Comparison of ENCODE assay signal across 8 cellular contexts in the genomic region with DNA sequence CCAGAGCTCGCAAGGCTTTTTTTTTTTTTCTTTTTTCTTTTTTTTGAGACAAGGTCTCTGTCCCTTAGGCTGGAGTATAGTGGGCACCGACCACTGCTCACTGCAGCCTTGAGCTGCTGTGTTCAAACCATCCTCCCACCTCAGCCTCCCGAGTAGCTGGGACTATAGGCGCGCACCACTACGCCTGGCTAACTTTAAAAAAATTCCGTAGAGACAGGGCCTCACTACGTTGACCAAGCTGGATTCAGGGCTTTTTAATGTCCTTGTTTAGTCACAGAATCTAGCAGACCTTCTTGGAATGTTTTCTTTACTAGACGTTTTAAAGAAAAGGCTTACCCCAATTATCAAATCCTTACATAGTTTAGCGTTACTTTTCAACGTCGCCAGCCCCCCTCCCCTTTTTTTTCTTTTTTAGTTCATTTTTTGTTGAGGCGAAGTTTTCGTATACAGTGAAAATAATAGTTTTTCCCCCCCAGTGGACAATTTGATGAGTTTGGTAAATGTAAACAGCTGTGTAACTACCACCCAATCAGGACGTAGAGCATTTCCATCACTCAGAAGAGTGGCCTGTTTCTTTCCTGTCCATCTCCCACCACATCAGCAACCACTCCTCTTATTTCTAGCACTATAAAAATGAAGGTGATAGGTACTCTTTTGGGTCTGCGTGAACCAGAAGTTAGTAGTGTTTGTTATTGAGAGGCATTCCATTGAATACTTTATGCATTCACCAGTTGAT. TPM values are rescaled to one million over a fixed set of nuclear protein-coding genes. Genes with fewer than 3 reads are reported as not detected.
DNase-seq lines count a peak whose midpoint lies in the region; ATAC-seq, FAIRE-seq and TF ChIP-seq lines count a peak whose summit lies in the region.

No MANE protein-coding gene starts in this region.

- no peak for ATAC-seq in CD4-positive, CD25-positive, alpha-beta regulatory T cell (ENCODE audit: low read depth in 2 of 2)
- no peak for ATAC-seq in activated CD8-positive, alpha-beta T cell treated with anti-CD3 and anti-CD28 coated beads, Interleukin-2, amount 10 ng/mL, durations not matched to agents 7 days and 5 days
- no peak for ATAC-seq in HG02981 (IDR thresholded peaks at IDR 0.05; ENCODE audit: unreplicated experiment)
- ATAC-seq in HG02970 (IDR thresholded peaks at IDR 0.05; ENCODE audit: low FRiP score, unreplicated experiment), result no peak

- no peaks in the 10 kb centered on the region for H3K36me3 ChIP-seq in CD4-positive, CD25-positive, alpha-beta regulatory T cell (ENCODE audit: control insufficient read depth, insufficient read depth, low read length)
- no peaks in the 10 kb centered on the region for H3K36me3 ChIP-seq in kidney (ENCODE audit: control insufficient read depth in 1 of 2, insufficient read depth in 2 of 2, low read length in 2 of 2)
- no peaks in the 10 kb centered on the region for H3K36me3 ChIP-seq in tibial artery

- CTCF ChIA-PET in HEK293T (lab: Yijun Ruan, JAX), result interaction anchor here (0.6 to 0.7 kb wide), 2 partner anchors 21 to 872 kb away, joined by 3 read pairs; no protein-coding TSS in a partner anchor
- CTCF ChIA-PET in activated CD8-positive, alpha-beta T cell treated with anti-CD3 and anti-CD28 coated beads, Interleukin-2, amount 10 ng/mL, durations not matched to agents 7 days and 5 days (lab: Charles Lee), result interaction anchor here (1.3 to 2.0 kb wide), 6 partner anchors 10 to 237 kb away, joined by 3 to 9 read pairs (median 6); a partner anchor contains a TSS

- FAIRE-seq in kidney (lab: Jason Lieb, UNC), result no peak

- peak overlapping the region; percentile 50 to 67 for H3K9ac ChIP-seq in kidney (ENCODE audit: low read length in 2 of 2)

- H3K9me3 ChIP-seq in CD4-positive, CD25-positive, alpha-beta regulatory T cell (ENCODE audit: control insufficient read depth in 2 of 2, low read length in 2 of 2), result no peaks in the 10 kb centered on the region
- H3K9me3 ChIP-seq in kidney (ENCODE audit: control insufficient read depth in 1 of 2, low read length in 2 of 2), result no peaks in the 10 kb centered on the region
- no peaks in the 10 kb centered on the region for H3K9me3 ChIP-seq in tibial artery

- DNase-seq in CD4-positive, CD25-positive, alpha-beta regulatory T cell, result no peak
- DNase-seq in HEK293T (ENCODE audit: extremely low spot score), result no peak
- no peak for DNase-seq in activated CD8-positive, alpha-beta T cell treated with anti-CD3 and anti-CD28 coated beads, Interleukin-2, amount 10 ng/mL, durations not matched to agents 7 days and 5 days
- DNase-seq in kidney, result no peak
- no peak for DNase-seq in tibial artery
- no peak for DNase-seq in EL

- H3K36me3 Mint-ChIP-seq in CD4-positive, CD25-positive, alpha-beta regulatory T cell, result no peaks in the 10 kb centered on the region
- peaks cover 29% of the 10 kb centered on the region for H3K36me3 Mint-ChIP-seq in activated CD8-positive, alpha-beta T cell treated with anti-CD3 and anti-CD28 coated beads, Interleukin-2, amount 10 ng/mL, durations not matched to agents 7 days and 5 days (ENCODE audit: low read depth)

- peak overlapping the region; percentile 86 to 96 (median 94) for H3K4me3 Mint-ChIP-seq in CD4-positive, CD25-positive, alpha-beta regulatory T cell
- peak overlapping the region; percentile 98 for H3K4me3 Mint-ChIP-seq in activated CD8-positive, alpha-beta T cell treated with anti-CD3 and anti-CD28 coated beads, Interleukin-2, amount 10 ng/mL, durations not matched to agents 7 days and 5 days

- peaks cover 24% of the 10 kb centered on the region for H3K4me1 ChIP-seq in CD4-positive, CD25-positive, alpha-beta regulatory T cell (ENCODE audit: control insufficient read depth, insufficient read depth, low read length, poor library complexity, severe bottlenecking)
- H3K4me1 ChIP-seq in kidney (ENCODE audit: control insufficient read depth in 1 of 2, insufficient read depth in 1 of 2, low read depth in 1 of 2, low read length in 2 of 2) (peaks cover 0 to 3% of the 10 kb centered on the region in 2 donors), tibial artery (peaks cover 0 to 6% (median 6%) of the 10 kb centered on the region in 4 donors)

- peaks cover 12 to 35% (median 18%) of the 10 kb centered on the region in 4 donors for H3K4me1 Mint-ChIP-seq in CD4-positive, CD25-positive, alpha-beta regulatory T cell
- peaks cover 32% of the 10 kb centered on the region for H3K4me1 Mint-ChIP-seq in activated CD8-positive, alpha-beta T cell treated with anti-CD3 and anti-CD28 coated beads, Interleukin-2, amount 10 ng/mL, durations not matched to agents 7 days and 5 days (ENCODE audit: low read depth)

- no peaks in the 10 kb centered on the region for H3K27me3 Mint-ChIP-seq in CD4-positive, CD25-positive, alpha-beta regulatory T cell
- H3K27me3 Mint-ChIP-seq in activated CD8-positive, alpha-beta T cell treated with anti-CD3 and anti-CD28 coated beads, Interleukin-2, amount 10 ng/mL, durations not matched to agents 7 days and 5 days (ENCODE audit: low read depth), result peaks cover 4% of the 10 kb centered on the region

- H3K27me3 ChIP-seq in CD4-positive, CD25-positive, alpha-beta regulatory T cell (ENCODE audit: control insufficient read depth, insufficient read depth, low read length), result no peaks in the 10 kb centered on the region
- no peaks in the 10 kb centered on the region for H3K27me3 ChIP-seq in tibial artery

- H3K27ac ChIP-seq in CD4-positive, CD25-positive, alpha-beta regulatory T cell (ENCODE audit: insufficient read depth, low read length, poor library complexity, severe bottlenecking), result peak overlapping the region; percentile 68
- H3K27ac ChIP-seq in kidney (ENCODE audit: low read depth in 2 of 2, low read length in 2 of 2) (no peak overlapping the region), tibial artery (peak overlapping the region; percentile 72 to 80)

- peaks cover 0 to 2% (median 0%) of the 10 kb centered on the region in 7 donors for H3K9me3 Mint-ChIP-seq in CD4-positive, CD25-positive, alpha-beta regulatory T cell
- no peaks in the 10 kb centered on the region for H3K9me3 Mint-ChIP-seq in activated CD8-positive, alpha-beta T cell treated with anti-CD3 and anti-CD28 coated beads, Interleukin-2, amount 10 ng/mL, durations not matched to agents 7 days and 5 days (ENCODE audit: insufficient read depth)

- POLR2A ChIA-PET in HEK293T (lab: Yijun Ruan, JAX), result interaction anchor here (0.9 to 2.1 kb wide), 4 partner anchors 11 to 165 kb away, joined by 3 to 12 read pairs (median 4); a partner anchor contains a TSS
- POLR2A ChIA-PET in activated CD8-positive, alpha-beta T cell treated with anti-CD3 and anti-CD28 coated beads, Interleukin-2, amount 10 ng/mL, durations not matched to agents 7 days and 5 days (lab: Charles Lee), result interaction anchor here (0.7 to 2.4 kb wide), 7 partner anchors 20 to 182 kb away, joined by 5 to 15 read pairs (median 8); a partner anchor contains a TSS

- H3K27ac Mint-ChIP-seq in CD4-positive, CD25-positive, alpha-beta regulatory T cell, result peak overlapping the region; percentile 11 to 84 (median 79)
- H3K27ac Mint-ChIP-seq in activated CD8-positive, alpha-beta T cell treated with anti-CD3 and anti-CD28 coated beads, Interleukin-2, amount 10 ng/mL, durations not matched to agents 7 days and 5 days, result peak overlapping the region; percentile 97

- H3K4me3 ChIP-seq in CD4-positive, CD25-positive, alpha-beta regulatory T cell (ENCODE audit: low read depth, low read length), result peak overlapping the region; percentile 86
- H3K4me3 ChIP-seq in kidney (ENCODE audit: low read length in 2 of 2) (peak overlapping the region; percentile 69 to 83), tibial artery (peak overlapping the region; percentile 56 to 63)

- TF ChIP-seq CTCF in kidney (IDR thresholded peaks at IDR 0.05; ENCODE audit: borderline replicate concordance, extremely low read depth, insufficient read depth) (no peak), tibial artery (IDR thresholded peaks at IDR 0.05) (no peak)

- intact Hi-C loops in kidney (cut with DNase I) (no loop called here), tibial artery (cut with DNase I; ENCODE audit: low total_unique reads) (no loop called here)

TF ChIP-seq in HEK293T, 16 proteins besides CTCF, POLR2A, EP300 and RAD21:
- TF ChIP-seq FOXK2 (IDR thresholded peaks at IDR 0.05) (no peak), ZNF384 (IDR thresholded peaks at IDR 0.05) (peak; percentile 28; the same call in 1 of the 2 replicates), ELF4 (IDR thresholded peaks at IDR 0.05) (no peak), FOXM1 (IDR thresholded peaks at IDR 0.05; ENCODE audit: borderline replicate concordance) (no peak), BHLHE40 (IDR thresholded peaks at IDR 0.05; ENCODE audit: borderline replicate concordance) (no peak), HDGF (IDR thresholded peaks at IDR 0.05; ENCODE audit: borderline replicate concordance) (no peak), ARNT (IDR thresholded peaks at IDR 0.05) (no peak), CTBP1 (IDR thresholded peaks at IDR 0.05; ENCODE audit: borderline replicate concordance) (no peak), FOXA1 (IDR thresholded peaks at IDR 0.05) (no peak), NFRKB (IDR thresholded peaks at IDR 0.05) (no peak), LEF1 (IDR thresholded peaks at IDR 0.05; ENCODE audit: borderline replicate concordance) (no peak), TARDBP (IDR thresholded peaks at IDR 0.05) (no peak), SP1 (IDR thresholded peaks at IDR 0.05) (no peak), L3MBTL2 (conservative IDR thresholded peaks at IDR 0.05) (0 out of 2 replicates have a peak, but pooled peaks have one; percentile 14), SUZ12 (IDR thresholded peaks at IDR 0.05) (no peak)
- TF ChIP-seq, protein P1, sequence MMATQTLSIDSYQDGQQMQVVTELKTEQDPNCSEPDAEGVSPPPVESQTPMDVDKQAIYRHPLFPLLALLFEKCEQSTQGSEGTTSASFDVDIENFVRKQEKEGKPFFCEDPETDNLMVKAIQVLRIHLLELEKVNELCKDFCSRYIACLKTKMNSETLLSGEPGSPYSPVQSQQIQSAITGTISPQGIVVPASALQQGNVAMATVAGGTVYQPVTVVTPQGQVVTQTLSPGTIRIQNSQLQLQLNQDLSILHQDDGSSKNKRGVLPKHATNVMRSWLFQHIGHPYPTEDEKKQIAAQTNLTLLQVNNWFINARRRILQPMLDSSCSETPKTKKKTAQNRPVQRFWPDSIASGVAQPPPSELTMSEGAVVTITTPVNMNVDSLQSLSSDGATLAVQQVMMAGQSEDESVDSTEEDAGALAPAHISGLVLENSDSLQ (IDR thresholded peaks at IDR 0.05), result no peak
TF ChIP-seq in HEK293T: peak in this region for 2.

RNA-seq across cellular contexts. Expression of a gene that starts 0.7 kb away (rescaled TPM):
- total RNA-seq in CD4-positive, CD25-positive, alpha-beta regulatory T cell, result 0.67 TPM
- polyA plus RNA-seq in CD4-positive, CD25-positive, alpha-beta regulatory T cell, result 1 to 10 TPM; 1.2 to 4.1 (median 2.1) TPM
- total RNA-seq in activated CD8-positive, alpha-beta T cell treated with anti-CD3 and anti-CD28 coated beads, Interleukin-2, amount 10 ng/mL, durations not matched to agents 7 days and 5 days, result 100 to 1,000 TPM; 110 to 112 TPM
- total RNA-seq in kidney, result 0.60 TPM
- polyA plus RNA-seq in kidney (ENCODE audit: insufficient read depth, low read depth, low replicate concordance), result not detected

Comparison
In these comparisons a context has a peak if more than half of its experiments do, and no peak if none do; other contexts are left out.
1. H3K27ac ChIP-seq: peak in CD4-positive, CD25-positive, alpha-beta regulatory T cell (single experiment) and tibial artery (2 of 2); none in kidney (0 of 2).
2. RNA of a gene that starts 0.7 kb away (total RNA-seq): 110 to 112 TPM in activated CD8-positive, alpha-beta T cell treated with anti-CD3 and anti-CD28 coated beads, Interleukin-2, amount 10 ng/mL, durations not matched to agents 7 days and 5 days; 0.67 TPM in CD4-positive, CD25-positive, alpha-beta regulatory T cell (single experiment) and 0.60 TPM in kidney (single experiment); every median in the first group is over 10 times any median in the second.
3. Peak in every context shown above with its lines, with median percentiles within 50 percentile points of each other: H3K4me3 ChIP-seq.